Comparison of ENCODE assay signal across 8 cellular contexts in genomic region chr16:15856901-15857778, GRCh38. TPM values are rescaled to one million over a fixed set of nuclear protein-coding genes. Genes with fewer than 3 reads are reported as not detected.
DNase-seq lines count a peak whose midpoint lies in the region; ATAC-seq and TF ChIP-seq lines count a peak whose summit lies in the region.

Gene MYH11 (minus strand): TSS chr16:15857028. CDS start chr16:15838252, 18,776 bp downstream.

- no peaks in the 10 kb centered on the region for H4K20me1 ChIP-seq in fibroblast of lung (ENCODE audit: control insufficient read depth, extremely low read depth, insufficient read depth, low read length)

- H3K4me3 Mint-ChIP-seq in CD4-positive, CD25-positive, alpha-beta regulatory T cell: peak within 1 kb of the TSS in 2 of 4 donors; percentile 16 to 72

- H3K79me2 ChIP-seq in fibroblast of lung (ENCODE audit: control insufficient read depth, insufficient read depth, low read length): no peaks in the 10 kb centered on the region

- TF ChIP-seq POLR2A in Peyer's patch (IDR thresholded peaks at IDR 0.05): no peak

- peaks cover 0 to 2% (median 0%) of the 10 kb centered on the region in 7 donors for H3K9me3 Mint-ChIP-seq in CD4-positive, CD25-positive, alpha-beta regulatory T cell

- H3K27me3 Mint-ChIP-seq in CD4-positive, CD25-positive, alpha-beta regulatory T cell: peaks cover 41% of the 10 kb centered on the region

- H3K27ac Mint-ChIP-seq in CD4-positive, CD25-positive, alpha-beta regulatory T cell: peak within 1 kb of the TSS in 1 of 3 donors; percentile 78

- H3K4me1 ChIP-seq in CD4-positive, CD25-positive, alpha-beta regulatory T cell (ENCODE audit: control insufficient read depth, insufficient read depth, low read length, poor library complexity, severe bottlenecking): peaks cover 4% of the 10 kb centered on the region
- H3K4me1 ChIP-seq in Peyer's patch (peaks cover 0 to 21% (median 7%) of the 10 kb centered on the region in 4 donors), fibroblast of lung (ENCODE audit: control insufficient read depth, extremely low read depth, insufficient read depth, low read length) (no peaks in the 10 kb centered on the region)

- no peaks in the 10 kb centered on the region for H3K36me3 Mint-ChIP-seq in CD4-positive, CD25-positive, alpha-beta regulatory T cell

- intact Hi-C loops in posterior cingulate gyrus (cut with DNase I): no loop called here

- DNase-seq in CD4-positive, CD25-positive, alpha-beta regulatory T cell: no peak
- DNase-seq in Peyer's patch (peak in 2 of 3 donors; percentile 44 to 49), fibroblast of lung (ENCODE audit: low read depth in 2 of 2) (no peak), omental fat pad (ENCODE audit: low spot score) (no peak), posterior cingulate gyrus (no peak), NCI-H1048 (lab: John Stamatoyannopoulos, UW) (no peak), NCI-H82 (lab: John Stamatoyannopoulos, UW) (no peak), NCI-H1105 treated with DMSO at 0.1 percent for 48 hours (lab: John Stamatoyannopoulos, UW) (no peak)

- peak within 1 kb of the TSS; percentile 35 for H3K4me3 ChIP-seq in CD4-positive, CD25-positive, alpha-beta regulatory T cell (ENCODE audit: low read depth, low read length)
- H3K4me3 ChIP-seq in Peyer's patch: peak within 1 kb of the TSS; percentile 9 to 41 (median 35)
- peak within 1 kb of the TSS; percentile 6 to 63 (median 56) for H3K4me3 ChIP-seq in fibroblast of lung (replicated peaks in 1 of 4; ENCODE audit: control extremely low read depth in 1 of 4, insufficient read depth in 1 of 4, low read depth in 3 of 4, low read length in 4 of 4)

- peaks cover 0 to 11% (median 4%) of the 10 kb centered on the region in 4 donors for H3K4me1 Mint-ChIP-seq in CD4-positive, CD25-positive, alpha-beta regulatory T cell

- peak within 1 kb of the TSS; percentile 78 for H3K4me2 ChIP-seq in fibroblast of lung (ENCODE audit: extremely low read depth, insufficient read depth, low read length)

- H3K27me3 ChIP-seq in CD4-positive, CD25-positive, alpha-beta regulatory T cell (ENCODE audit: control insufficient read depth, insufficient read depth, low read length): peaks cover 17% of the 10 kb centered on the region
- no peaks in the 10 kb centered on the region for H3K27me3 ChIP-seq in Peyer's patch
- H3K27me3 ChIP-seq in fibroblast of lung (ENCODE audit: control insufficient read depth, insufficient read depth, low read length): peaks cover 29% of the 10 kb centered on the region

- no peak for TF ChIP-seq CTCF in Peyer's patch (IDR thresholded peaks at IDR 0.05)
- TF ChIP-seq CTCF in fibroblast of lung (conservative IDR thresholded peaks at IDR 0.05 in 1 of 2, IDR thresholded peaks at IDR 0.05 in 1 of 2; ENCODE audit: low read depth in 1 of 2, low read length in 2 of 2): no peak
- no peak for TF ChIP-seq CTCF in omental fat pad (IDR thresholded peaks at IDR 0.05)

- no peak for ATAC-seq in CD4-positive, CD25-positive, alpha-beta regulatory T cell (ENCODE audit: low read depth in 2 of 2)
- no peak for ATAC-seq in omental fat pad (ENCODE audit: low FRiP score)

- no peaks in the 10 kb centered on the region for H3K9me3 ChIP-seq in CD4-positive, CD25-positive, alpha-beta regulatory T cell (ENCODE audit: control insufficient read depth in 2 of 2, low read length in 2 of 2)
- H3K9me3 ChIP-seq in Peyer's patch (no peaks in the 10 kb centered on the region), fibroblast of lung (ENCODE audit: control insufficient read depth, insufficient read depth, low read depth, low read length) (no peaks in the 10 kb centered on the region)

- no peak within 1 kb of the TSS for H3K9ac ChIP-seq in fibroblast of lung (ENCODE audit: insufficient read depth, low read length)

- no peak within 1 kb of the TSS for H3K27ac ChIP-seq in CD4-positive, CD25-positive, alpha-beta regulatory T cell (ENCODE audit: insufficient read depth, low read length, poor library complexity, severe bottlenecking)
- H3K27ac ChIP-seq in Peyer's patch (peak within 1 kb of the TSS; percentile 15 to 89 (median 42)), fibroblast of lung (ENCODE audit: insufficient read depth, low read length) (no peak within 1 kb of the TSS)

- H3K36me3 ChIP-seq in CD4-positive, CD25-positive, alpha-beta regulatory T cell (ENCODE audit: control insufficient read depth, insufficient read depth, low read length): no peaks in the 10 kb centered on the region
- H3K36me3 ChIP-seq in Peyer's patch (no peaks in the 10 kb centered on the region), fibroblast of lung (ENCODE audit: control insufficient read depth, insufficient read depth, low read length) (no peaks in the 10 kb centered on the region)

- H2AFZ ChIP-seq in fibroblast of lung (ENCODE audit: low read length): peak within 1 kb of the TSS; percentile 87

RNA-seq across cellular contexts. Expression of gene MYH11, which starts in this region (rescaled TPM):
- not detected for total RNA-seq in CD4-positive, CD25-positive, alpha-beta regulatory T cell
- under 1 TPM; 0.15 to 0.67 (median 0.43) TPM for polyA plus RNA-seq in CD4-positive, CD25-positive, alpha-beta regulatory T cell
- total RNA-seq in Peyer's patch (100 to 1,000 TPM in 2 of 4 donors, 10 to 100 TPM in 2; 39.2 to 248 (median 131) TPM), fibroblast of lung (14.5 and 28.8 TPM in 2 replicates), omental fat pad (100 to 1,000 TPM in 1 of 4 donors, 10 to 100 TPM in 3; 22.4 to 206 (median 26.8) TPM)
- polyA plus RNA-seq in fibroblast of lung: 1.3 and 1.9 TPM in 2 replicates
- 6.5 and 7.1 TPM in 2 replicates for polyA plus RNA-seq in fibroblast of lung (2012)
- 3.1 and 3.8 TPM in 2 replicates for polyA minus RNA-seq in fibroblast of lung (ENCODE audit: low replicate concordance)

Comparison
In these comparisons a context has a peak if more than half of its experiments do, and no peak if none do; other contexts are left out.
1. RNA of gene MYH11 (total RNA-seq): 39.2 to 248 TPM in Peyer's patch, 22.4 to 206 TPM in omental fat pad and 14.5 to 28.8 TPM in fibroblast of lung; not detected in CD4-positive, CD25-positive, alpha-beta regulatory T cell (single experiment); every median in the first group is over 10 times any median in the second.
2. DNase-seq: peak in Peyer's patch (2 of 3); none in CD4-positive, CD25-positive, alpha-beta regulatory T cell (0 of 3), fibroblast of lung (0 of 2), omental fat pad (single experiment), posterior cingulate gyrus (0 of 10), NCI-H1048 (single experiment), NCI-H82 (single experiment) and NCI-H1105 treated with DMSO at 0.1 percent for 48 hours (single experiment).
3. H3K27ac ChIP-seq: peak in Peyer's patch (4 of 4); none in CD4-positive, CD25-positive, alpha-beta regulatory T cell (single experiment) and fibroblast of lung (single experiment).
4. Peak in every context shown above with its lines, with median percentiles within 50 percentile points of each other: H3K4me3 ChIP-seq.